8 cellular contexts compared by ENCODE assay signal in genomic region chr11:125404136-125404810, GRCh38.
A peak's percentile ranks its signal among the peaks of the same experiment; 100 is the strongest.
DNase-seq lines count a peak whose midpoint lies in the region; ATAC-seq, FAIRE-seq and TF ChIP-seq lines count a peak whose summit lies in the region.
"Had no signal": no experiment of that assay in that cellular context is flagged by ENCODE, and none has a peak within 500 bp of the region (broad histone marks: within the 10 kb centered on the region; RNA-seq: fewer than 3 reads in every experiment).

No MANE protein-coding gene starts in this region.

- no peak overlapping the region for H3K27ac ChIP-seq in Karpas-422 (ENCODE audit: low read length)
- peak overlapping the region; percentile 29; the same call in 1 of the 2 replicates for H3K27ac ChIP-seq in VCaP
- no peak overlapping the region for H3K27ac ChIP-seq in kidney (ENCODE audit: low read depth in 2 of 2, low read length in 2 of 2)
- H3K27ac ChIP-seq in smooth muscle cell (ENCODE audit: low read depth), result no peak overlapping the region
- H3K27ac ChIP-seq in colonic mucosa, result no peak overlapping the region

- no peak for TF ChIP-seq CTCF in VCaP (conservative IDR thresholded peaks at IDR 0.05)
- no peak for TF ChIP-seq CTCF in kidney (IDR thresholded peaks at IDR 0.05; ENCODE audit: borderline replicate concordance, extremely low read depth, insufficient read depth)
- TF ChIP-seq CTCF in smooth muscle cell (IDR thresholded peaks at IDR 0.05; ENCODE audit: borderline replicate concordance, insufficient read depth, poor library complexity, severe bottlenecking), result no peak
- TF ChIP-seq CTCF in colonic mucosa (IDR thresholded peaks at IDR 0.05), result no peak

- H3K27me3 ChIP-seq in Karpas-422 (ENCODE audit: low read length) (no peaks in the 10 kb centered on the region), smooth muscle cell (ENCODE audit: low read depth) (no peaks in the 10 kb centered on the region), colonic mucosa (no peaks in the 10 kb centered on the region)

- no peaks in the 10 kb centered on the region for H3K79me2 ChIP-seq in Karpas-422 (ENCODE audit: low read length)
- H3K79me2 ChIP-seq in smooth muscle cell (ENCODE audit: low read depth), result no peaks in the 10 kb centered on the region

- intact Hi-C loops in kidney (cut with DNase I), result no loop called here
- intact Hi-C loops in colonic mucosa (cut with DNase I), result no loop called here

- peak; percentile 36 for DNase-seq in Karpas-422
- DNase-seq in kidney, result peak; percentile 44
- DNase-seq in smooth muscle cell (lab: John Stamatoyannopoulos, UW; ENCODE audit: unreplicated experiment), result no peak
- no peak for DNase-seq in colonic mucosa
- DNase-seq in NAMALWA (ENCODE audit: low spot score), result no peak

- H3K36me3 ChIP-seq in Karpas-422 (ENCODE audit: insufficient read depth, low read length) (no peaks in the 10 kb centered on the region), kidney (ENCODE audit: control insufficient read depth in 1 of 2, insufficient read depth in 2 of 2, low read length in 2 of 2) (no peaks in the 10 kb centered on the region), smooth muscle cell (ENCODE audit: low read depth) (no peaks in the 10 kb centered on the region), colonic mucosa (no peaks in the 10 kb centered on the region)

- no peak for FAIRE-seq in kidney (lab: Jason Lieb, UNC)
- FAIRE-seq: islet of Langerhans had no signal

- H3K4me1 ChIP-seq in Karpas-422 (ENCODE audit: low read length) (peaks cover 82% of the 10 kb centered on the region), kidney (ENCODE audit: control insufficient read depth in 1 of 2, insufficient read depth in 1 of 2, low read depth in 1 of 2, low read length in 2 of 2) (no peaks in the 10 kb centered on the region), smooth muscle cell (ENCODE audit: low read depth) (peaks cover 27% of the 10 kb centered on the region), colonic mucosa (no peaks in the 10 kb centered on the region)

- no peaks in the 10 kb centered on the region for H3K9me2 ChIP-seq in Karpas-422 (replicated peaks; ENCODE audit: insufficient read depth, low read length)

- no peak overlapping the region for H3K4me2 ChIP-seq in Karpas-422 (ENCODE audit: low read depth, low read length, poor library complexity, severe bottlenecking)
- H3K4me2 ChIP-seq in smooth muscle cell, result peak overlapping the region; percentile 76

- no peak overlapping the region for H2AFZ ChIP-seq in Karpas-422 (ENCODE audit: low read length)
- no peak overlapping the region for H2AFZ ChIP-seq in smooth muscle cell (ENCODE audit: low read depth)

- ATAC-seq in GM18867 (IDR thresholded peaks at IDR 0.05; ENCODE audit: unreplicated experiment), result no peak

- H3K4me3 ChIP-seq in Karpas-422 (ENCODE audit: low read length) (no peak overlapping the region), kidney (ENCODE audit: low read length in 2 of 2) (no peak overlapping the region), smooth muscle cell (no peak overlapping the region), colonic mucosa (no peak overlapping the region)

- H3K9me3 ChIP-seq in Karpas-422 (ENCODE audit: low read length) (no peaks in the 10 kb centered on the region), kidney (ENCODE audit: control insufficient read depth in 1 of 2, low read length in 2 of 2) (no peaks in the 10 kb centered on the region), smooth muscle cell (replicated peaks; ENCODE audit: low read depth) (no peaks in the 10 kb centered on the region), colonic mucosa (no peaks in the 10 kb centered on the region)

- H4K20me1 ChIP-seq in Karpas-422 (ENCODE audit: insufficient read depth, low read depth, low read length), result no peaks in the 10 kb centered on the region
- H4K20me1 ChIP-seq in smooth muscle cell (ENCODE audit: low read depth), result no peaks in the 10 kb centered on the region

- peak overlapping the region; percentile 20; the same call in 1 of the 2 replicates for H3K9ac ChIP-seq in Karpas-422 (ENCODE audit: low read length)
- no peak overlapping the region for H3K9ac ChIP-seq in kidney (ENCODE audit: low read length in 2 of 2)
- no peak overlapping the region for H3K9ac ChIP-seq in smooth muscle cell (ENCODE audit: low read depth)
- H3K9ac ChIP-seq in colonic mucosa (ENCODE audit: low read depth in 2 of 2, low read length in 2 of 2), result no peak overlapping the region

- no peaks in the 10 kb centered on the region for H3F3A ChIP-seq in smooth muscle cell (ENCODE audit: low read depth)

- WGBS in smooth muscle cell (ENCODE audit: low lambda C conversion rate), result 46% methylated on average over 15 of the region's 15 CpGs

Comparison
In these comparisons a context has a peak if more than half of its experiments do, and no peak if none do; other contexts are left out.
1. DNase-seq: peak in Karpas-422 (single experiment) and kidney (single experiment); none in smooth muscle cell (single experiment), colonic mucosa (single experiment) and NAMALWA (single experiment).